In genomic region chr3:182889948-182890629, GRCh38 we compare ENCODE assay signal across 21 cellular contexts.
DNase-seq lines count a peak whose midpoint lies in the region; ATAC-seq, FAIRE-seq and TF ChIP-seq lines count a peak whose summit lies in the region.
"Had no signal": no experiment of that assay in that cellular context is flagged by ENCODE, and none has a peak within 500 bp of the region (broad histone marks: within the 10 kb centered on the region; RNA-seq: fewer than 3 reads in every experiment).

No MANE protein-coding gene starts in this region.

- peak overlapping the region in 1 of 2 donors; percentile 35 for H3K27ac Mint-ChIP-seq in effector memory CD8-positive, alpha-beta T cell
- H3K27ac Mint-ChIP-seq: CD4-positive, alpha-beta memory T cell had no signal

- H3K9me3 ChIP-seq in A549 (no peaks in the 10 kb centered on the region), lower lobe of right lung (no peaks in the 10 kb centered on the region)
- H3K9me3 ChIP-seq: BE2C, Peyer's patch, SK-N-SH had no signal

- H3K4me2 ChIP-seq in A549: peak overlapping the region; percentile 28; the same call in 2 of the 3 replicates
- H3K4me2 ChIP-seq: SK-N-SH had no signal

- DNase-seq in A549 (ENCODE audit: low read depth in 1 of 2, low spot score in 1 of 2) (peak in 1 of 2 experiments; percentile 3), LNCaP clone FGC (ENCODE audit: low read depth) (peak; percentile 96), astrocyte of the cerebellum (ENCODE audit: low read depth) (peak; percentile 9), lower lobe of right lung (no peak), NCI-H146 treated with DMSO at 0.1 percent for 48 hours (lab: John Stamatoyannopoulos, UW; ENCODE audit: unreplicated experiment) (no peak), DMS153 (lab: John Stamatoyannopoulos, UW) (no peak), middle frontal gyrus (ENCODE audit: extremely low spot score, low spot score) (no peak)
- DNase-seq in effector memory CD8-positive, alpha-beta T cell: no peak
- DNase-seq: BE2C; CD4-positive, alpha-beta memory T cell; H7; IMR-90; Kasumi-1; MV-4-11; NCI-H146; NCI-H345; NCI-H526 treated with DMSO at 0.1 percent for 48 hours; Peyer's patch; Right ventricle myocardium superior; SK-N-SH had no signal

- ATAC-seq in A549 (peak in 1 of 2 experiments; percentile 30; a peak in 2 of 6 replicates), lower lobe of right lung (peak; percentile 94 to 98)
- ATAC-seq in effector memory CD8-positive, alpha-beta T cell (replicated peaks): no peak

- no peak for TF ChIP-seq RAD21 in A549 (conservative IDR thresholded peaks at IDR 0.05 in 1 of 2, IDR thresholded peaks at IDR 0.05 in 1 of 2)

- TF ChIP-seq POLR2A in A549 (IDR thresholded peaks at IDR 0.05; ENCODE audit: low read length): no peak

- H3K4me1 Mint-ChIP-seq in effector memory CD8-positive, alpha-beta T cell (ENCODE audit: low read depth in 2 of 2): peaks cover 0 to 8% of the 10 kb centered on the region in 2 donors

- peak overlapping the region in 1 of 2 experiments; percentile 32; a peak in 1 of 6 replicates for H3K27ac ChIP-seq in A549
- H3K27ac ChIP-seq in lower lobe of right lung: no peak overlapping the region
- H3K27ac ChIP-seq: Peyer's patch had no signal

- H3K27me3 ChIP-seq in lower lobe of right lung (ENCODE audit: low read depth): no peaks in the 10 kb centered on the region
- H3K27me3 ChIP-seq: BE2C, Peyer's patch had no signal

- H3K27me3 Mint-ChIP-seq in effector memory CD8-positive, alpha-beta T cell: no peaks in the 10 kb centered on the region
- H3K27me3 Mint-ChIP-seq: CD4-positive, alpha-beta memory T cell had no signal

- no peak overlapping the region for H3K4me3 Mint-ChIP-seq in effector memory CD8-positive, alpha-beta T cell
- H3K4me3 Mint-ChIP-seq: CD4-positive, alpha-beta memory T cell had no signal

- CTCF ChIA-PET in A549 (lab: Yijun Ruan, JAX): no interaction called here

- peaks cover 51% of the 10 kb centered on the region for H3K36me3 ChIP-seq in lower lobe of right lung
- H3K36me3 ChIP-seq: BE2C had no signal

- H3K9me3 Mint-ChIP-seq in effector memory CD8-positive, alpha-beta T cell: no peaks in the 10 kb centered on the region

- H3K36me3 Mint-ChIP-seq in effector memory CD8-positive, alpha-beta T cell (ENCODE audit: insufficient read depth): peaks cover 29% of the 10 kb centered on the region

- WGBS in A549 (ENCODE audit: missing lambda C conversion rate): 57% methylated on average over 3 of the region's 3 CpGs

- H3K4me1 ChIP-seq in A549 (peaks cover 13% of the 10 kb centered on the region; the same call in 2 of the 3 replicates), lower lobe of right lung (no peaks in the 10 kb centered on the region)
- H3K4me1 ChIP-seq: BE2C, Peyer's patch had no signal

- in situ Hi-C loops in astrocyte of the cerebellum (cut with HindIII; ENCODE audit: low sequenced_read_pairs): no loop called here

- no peak for FAIRE-seq in A549 (lab: Jason Lieb, UNC)
- FAIRE-seq: D721Med had no signal

- POLR2A ChIA-PET in A549 (lab: Yijun Ruan, JAX): no interaction called here

- H3K4me3 ChIP-seq in A549 (no peak overlapping the region), LNCaP clone FGC (ENCODE audit: low read depth, low read length) (no peak overlapping the region), astrocyte of the cerebellum (ENCODE audit: low read depth, low read length) (no peak overlapping the region), lower lobe of right lung (no peak overlapping the region)
- H3K4me3 ChIP-seq: Peyer's patch had no signal

- intact Hi-C loops in lower lobe of right lung (cut with DNase I): no loop called here

- TF ChIP-seq CTCF in A549 (IDR thresholded peaks at IDR 0.05) (no peak), LNCaP clone FGC (IDR thresholded peaks at IDR 0.05; ENCODE audit: control insufficient read depth, extremely low read depth, insufficient read depth) (no peak), astrocyte of the cerebellum (IDR thresholded peaks at IDR 0.05; ENCODE audit: low read depth, low read length, missing control alignments) (no peak), lower lobe of right lung (IDR thresholded peaks at IDR 0.05) (no peak)

- TF ChIP-seq EP300 in A549 (IDR thresholded peaks at IDR 0.05): no peak

TF ChIP-seq in A549, 52 proteins besides CTCF, POLR2A, EP300 and RAD21:
- TF ChIP-seq FOSL2 (IDR thresholded peaks at IDR 0.05) (no peak), FOSL2 (CRISPR knock-in tag; IDR thresholded peaks at IDR 0.05) (peak; percentile 26; the same call in 1 of the 2 replicates), CEBPB (IDR thresholded peaks at IDR 0.05) (peak in 1 of 2 experiments; percentile 57; a peak in 2 of 4 replicates), E2F6 (IDR thresholded peaks at IDR 0.05; ENCODE audit: borderline replicate concordance, low read depth) (no peak), ZNF302 (CRISPR knock-in tag; IDR thresholded peaks at IDR 0.05) (no peak)
TF ChIP-seq in A549: peak in this region for 2.

Comparison
In these comparisons a context has a peak if more than half of its experiments do, and no peak if none do; other contexts are left out.
1. DNase-seq: peak in LNCaP clone FGC (single experiment) and astrocyte of the cerebellum (single experiment); none in lower lobe of right lung (single experiment), NCI-H146 treated with DMSO at 0.1 percent for 48 hours (single experiment), DMS153 (single experiment), middle frontal gyrus (single experiment) and effector memory CD8-positive, alpha-beta T cell (0 of 3).